Comparison of ENCODE assay signal across 9 cellular contexts in the genomic region with DNA sequence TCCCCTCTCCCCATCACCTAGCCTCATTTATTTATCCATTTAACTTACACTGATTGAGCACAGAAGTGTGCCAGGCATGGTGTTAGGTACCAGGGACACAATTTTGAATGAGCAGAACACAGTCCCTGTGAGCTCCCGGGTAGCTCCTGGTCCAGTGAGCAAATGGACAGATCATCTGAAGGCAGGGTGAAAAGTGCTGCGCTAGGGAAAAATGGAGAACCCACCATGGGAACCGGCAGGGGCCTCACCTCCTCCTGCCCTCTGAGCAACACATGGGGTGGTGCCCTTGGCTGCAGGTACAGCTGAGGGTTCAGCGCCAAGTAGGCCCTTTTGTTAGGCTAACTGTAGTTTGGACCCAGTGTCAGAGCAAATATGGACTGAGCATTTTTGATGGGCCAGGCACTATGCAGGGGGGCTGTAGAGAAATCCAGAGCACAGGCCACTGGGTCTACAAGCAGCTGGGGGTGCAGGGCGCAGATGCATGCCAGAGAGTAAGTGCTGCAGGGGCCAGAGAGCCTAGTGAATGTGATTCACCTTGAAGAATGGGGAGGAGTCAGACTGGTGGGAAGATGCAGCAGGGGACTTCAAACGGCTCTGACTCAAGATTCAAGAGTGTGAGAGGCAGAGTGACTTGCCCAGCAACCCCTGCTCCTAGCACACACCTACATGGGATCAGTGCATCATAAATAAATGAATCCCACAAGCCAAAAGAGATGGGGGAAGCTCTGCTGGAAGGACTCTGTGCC. TPM values are rescaled to one million over a fixed set of nuclear protein-coding genes. Genes with fewer than 3 reads are reported as not detected.
A peak's percentile ranks its signal among the peaks of the same experiment; 100 is the strongest.
DNase-seq lines count a peak whose midpoint lies in the region; TF ChIP-seq lines count a peak whose summit lies in the region.
"Had no signal": no experiment of that assay in that cellular context is flagged by ENCODE, and none has a peak within 500 bp of the region (broad histone marks: within the 10 kb centered on the region; RNA-seq: fewer than 3 reads in every experiment).

No MANE protein-coding gene starts in this region.

- H3K4me3 ChIP-seq in suprapubic skin (no peak overlapping the region), colonic mucosa (no peak overlapping the region)

- H3K27me3 Mint-ChIP-seq in activated T-cell treated with anti-CD3 and anti-CD28 coated beads, Interleukin-2, amount 50 U/mL, for 24 hours, result no peaks in the 10 kb centered on the region
- peaks cover 6% of the 10 kb centered on the region for H3K27me3 Mint-ChIP-seq in activated naive CD8-positive, alpha-beta T cell treated with anti-CD3 and anti-CD28 coated beads for 36 hours

- H3K4me1 Mint-ChIP-seq in activated T-cell treated with anti-CD3 and anti-CD28 coated beads, Interleukin-2, amount 50 U/mL, for 24 hours (ENCODE audit: low read depth), result peaks cover 26% of the 10 kb centered on the region
- peaks cover 23% of the 10 kb centered on the region for H3K4me1 Mint-ChIP-seq in activated naive CD8-positive, alpha-beta T cell treated with anti-CD3 and anti-CD28 coated beads for 36 hours

- no peaks in the 10 kb centered on the region for H3K9me3 Mint-ChIP-seq in activated T-cell treated with anti-CD3 and anti-CD28 coated beads, Interleukin-2, amount 50 U/mL, for 24 hours
- no peaks in the 10 kb centered on the region for H3K9me3 Mint-ChIP-seq in activated naive CD8-positive, alpha-beta T cell treated with anti-CD3 and anti-CD28 coated beads for 36 hours

- no peak for TF ChIP-seq POLR2A in suprapubic skin (IDR thresholded peaks at IDR 0.05)

- no peaks in the 10 kb centered on the region for H3K36me3 Mint-ChIP-seq in activated T-cell treated with anti-CD3 and anti-CD28 coated beads, Interleukin-2, amount 50 U/mL, for 24 hours (ENCODE audit: low read depth)
- no peaks in the 10 kb centered on the region for H3K36me3 Mint-ChIP-seq in activated naive CD8-positive, alpha-beta T cell treated with anti-CD3 and anti-CD28 coated beads for 36 hours

- H3K36me3 ChIP-seq in suprapubic skin, result no peaks in the 10 kb centered on the region
- H3K36me3 ChIP-seq in colonic mucosa, result no peaks in the 10 kb centered on the region

- intact Hi-C loops in colonic mucosa (cut with DNase I), result no loop called here

- no peak overlapping the region for H3K4me3 Mint-ChIP-seq in activated T-cell treated with anti-CD3 and anti-CD28 coated beads, Interleukin-2, amount 50 U/mL, for 24 hours
- no peak overlapping the region for H3K4me3 Mint-ChIP-seq in activated naive CD8-positive, alpha-beta T cell treated with anti-CD3 and anti-CD28 coated beads for 36 hours

- H3K4me1 ChIP-seq in suprapubic skin (peaks cover 57% of the 10 kb centered on the region), colonic mucosa (no peaks in the 10 kb centered on the region)

- TF ChIP-seq EP300 in suprapubic skin (IDR thresholded peaks at IDR 0.05), result no peak

- H3K27ac Mint-ChIP-seq in activated T-cell treated with anti-CD3 and anti-CD28 coated beads, Interleukin-2, amount 50 U/mL, for 24 hours, result no peak overlapping the region
- no peak overlapping the region for H3K27ac Mint-ChIP-seq in activated naive CD8-positive, alpha-beta T cell treated with anti-CD3 and anti-CD28 coated beads for 36 hours

- peak overlapping the region; percentile 66 for H3K27ac ChIP-seq in suprapubic skin
- no peak overlapping the region for H3K27ac ChIP-seq in colonic mucosa

- no peak for TF ChIP-seq CTCF in suprapubic skin (IDR thresholded peaks at IDR 0.05)
- no peak for TF ChIP-seq CTCF in colonic mucosa (IDR thresholded peaks at IDR 0.05)

- WGBS in suprapubic skin, result 45% methylated on average over 6 of the region's 6 CpGs

- H3K27me3 ChIP-seq in suprapubic skin, result no peaks in the 10 kb centered on the region
- H3K27me3 ChIP-seq in colonic mucosa, result no peaks in the 10 kb centered on the region

- H3K9ac ChIP-seq in colonic mucosa (ENCODE audit: low read depth in 2 of 2, low read length in 2 of 2), result no peak overlapping the region

- no peaks in the 10 kb centered on the region for H3K9me3 ChIP-seq in suprapubic skin
- no peaks in the 10 kb centered on the region for H3K9me3 ChIP-seq in colonic mucosa

- DNase-seq in activated T-cell treated with anti-CD3 and anti-CD28 coated beads for 48 hours (ENCODE audit: low read depth) (peak; percentile 23), iPS-NIHi7 (ENCODE audit: extremely low spot score) (peak; percentile 46), suprapubic skin (ENCODE audit: low spot score in 2 of 2) (no peak), NCI-H1092 (lab: John Stamatoyannopoulos, UW) (no peak), colonic mucosa (no peak), globus pallidus (ENCODE audit: low spot score) (no peak)
- DNase-seq in activated T-cell treated with anti-CD3 and anti-CD28 coated beads, Interleukin-2, amount 50 U/mL, for 24 hours, result no peak
- DNase-seq in activated naive CD8-positive, alpha-beta T cell treated with anti-CD3 and anti-CD28 coated beads for 36 hours, result peak; percentile 30
- DNase-seq: RPMI8226 had no signal

RNA-seq across cellular contexts. Expression of gene LTBP2, which starts 28.2 kb away (rescaled TPM):
- under 1 TPM; 0.06 to 0.10 TPM for total RNA-seq in activated naive CD8-positive, alpha-beta T cell treated with anti-CD3 and anti-CD28 coated beads for 36 hours
- total RNA-seq in suprapubic skin (10 to 100 TPM; 19.6 to 36.0 (median 26.2) TPM), colonic mucosa (1 to 10 TPM; 1.9 to 3.7 TPM)

Comparison
In these comparisons a context has a peak if more than half of its experiments do, and no peak if none do; other contexts are left out.
1. DNase-seq: peak in activated T-cell treated with anti-CD3 and anti-CD28 coated beads for 48 hours (single experiment), activated naive CD8-positive, alpha-beta T cell treated with anti-CD3 and anti-CD28 coated beads for 36 hours (single experiment) and iPS-NIHi7 (single experiment); none in activated T-cell treated with anti-CD3 and anti-CD28 coated beads, Interleukin-2, amount 50 U/mL, for 24 hours (single experiment), suprapubic skin (0 of 2), NCI-H1092 (single experiment), colonic mucosa (single experiment) and globus pallidus (single experiment).
2. RNA of gene LTBP2, which starts 28.2 kb away (total RNA-seq): 19.6 to 36.0 TPM in suprapubic skin; 1.9 to 3.7 TPM in colonic mucosa and 0.06 to 0.10 TPM in activated naive CD8-positive, alpha-beta T cell treated with anti-CD3 and anti-CD28 coated beads for 36 hours; every median in the first group is over 4 times any median in the second.